1 cellular context compared by ENCODE assay signal in genomic region chr17:42529054-42529453, GRCh38.
A peak's percentile ranks its signal among the peaks of the same experiment; 100 is the strongest.
TF ChIP-seq lines count a peak whose summit lies in the region.

No MANE protein-coding gene starts in this region.

TF ChIP-seq in HepG2, 621 proteins besides CTCF, POLR2A, EP300 and RAD21:
- TF ChIP-seq ZNF687 (CRISPR knock-in tag; IDR thresholded peaks at IDR 0.05) (peak; percentile 3; the same call in 1 of the 2 replicates), ETV5 (CRISPR knock-in tag; IDR thresholded peaks at IDR 0.05; ENCODE audit: borderline replicate concordance) (0 out of 2 replicates have a peak, but pooled peaks have one; percentile 3), DRAP1 (CRISPR knock-in tag; IDR thresholded peaks at IDR 0.05) (peak; percentile 47; the same call in 1 of the 2 replicates), ZNF460 (CRISPR knock-in tag; IDR thresholded peaks at IDR 0.05; ENCODE audit: borderline replicate concordance) (peak; percentile 66; the same call in 1 of the 2 replicates), ZNF850 (CRISPR knock-in tag; conservative IDR thresholded peaks at IDR 0.05) (no peak), ZBTB3 (CRISPR knock-in tag; IDR thresholded peaks at IDR 0.05; ENCODE audit: borderline replicate concordance, low read depth) (no peak), HIC2 (CRISPR knock-in tag; IDR thresholded peaks at IDR 0.05; ENCODE audit: low read depth) (0 out of 2 replicates have a peak, but pooled peaks have one; percentile 7), ZNF451 (CRISPR knock-in tag; IDR thresholded peaks at IDR 0.05) (0 out of 2 replicates have a peak, but pooled peaks have one; percentile 12)
